8 cellular contexts compared by ENCODE assay signal in genomic region chr7:67000601-67001258, GRCh38. TPM values are rescaled to one million over a fixed set of nuclear protein-coding genes. Genes with fewer than 3 reads are reported as not detected.
DNase-seq lines count a peak whose midpoint lies in the region; TF ChIP-seq lines count a peak whose summit lies in the region.
"Not testable (repeated sequence)": the region's sequence is repeated elsewhere in the genome, so short reads cannot be mapped to it uniquely, and the experiment has no call there.

No MANE protein-coding gene starts in this region.

- peak; percentile 14 for TF ChIP-seq CTCF in GM06990 (IDR thresholded peaks at IDR 0.05; ENCODE audit: insufficient read depth, low read length, poor library complexity, severe bottlenecking)
- peak; percentile 31; the same call in 1 of the 2 replicates for TF ChIP-seq CTCF in LNCaP clone FGC (IDR thresholded peaks at IDR 0.05; ENCODE audit: control insufficient read depth, extremely low read depth, insufficient read depth)
- peak; percentile 54 for TF ChIP-seq CTCF in endothelial cell (IDR thresholded peaks at IDR 0.05; ENCODE audit: unreplicated experiment)
- peak; percentile 9 for TF ChIP-seq CTCF in kidney epithelial cell (IDR thresholded peaks at IDR 0.05; ENCODE audit: insufficient read depth, low read length, poor library complexity, severe bottlenecking)

- not testable (repeated sequence) for H3K36me3 ChIP-seq in GM06990 (ENCODE audit: control insufficient read depth, insufficient read depth, low read length); kidney epithelial cell (ENCODE audit: control insufficient read depth, insufficient read depth, low read length)

- H3K36me3 Mint-ChIP-seq in endothelial cell (ENCODE audit: low read depth, unreplicated experiment) = peaks cover 10% of the 10 kb centered on the region

- DNase-seq in AML-193 (lab: John Stamatoyannopoulos, UW) (peak; percentile 11 to 21), OCI-M1 (lab: John Stamatoyannopoulos, UW) (peak; percentile 62), pons (ENCODE audit: low spot score) (peak; percentile 37)
- not testable (repeated sequence) for DNase-seq in GM06990 (ENCODE audit: extremely low read depth, insufficient read length); LNCaP clone FGC (ENCODE audit: low read depth); endothelial cell (ENCODE audit: low spot score); kidney epithelial cell (ENCODE audit: low read depth)
- peak; percentile 37 for DNase-seq in activated effector memory CD4-positive, alpha-beta T cell treated with anti-CD3 and anti-CD28 coated beads, Interleukin-2, amount 50 U/mL, for 16 hours

- not testable (repeated sequence) for H3K4me3 Mint-ChIP-seq in endothelial cell (ENCODE audit: unreplicated experiment)

- H3K4me3 ChIP-seq in GM06990 (replicated peaks; ENCODE audit: low read depth, low read length); LNCaP clone FGC (ENCODE audit: low read depth, low read length); kidney epithelial cell (ENCODE audit: low read depth, low read length): not testable (repeated sequence)

- not testable (repeated sequence) for H3K9me3 Mint-ChIP-seq in endothelial cell (ENCODE audit: unreplicated experiment)

- not testable (repeated sequence) for H3K4me1 Mint-ChIP-seq in endothelial cell (ENCODE audit: unreplicated experiment)

- not testable (repeated sequence) for H3K27ac Mint-ChIP-seq in endothelial cell (ENCODE audit: unreplicated experiment)

- not testable (repeated sequence) for H3K27me3 Mint-ChIP-seq in endothelial cell (ENCODE audit: unreplicated experiment)

- H3K27me3 ChIP-seq in GM06990 (replicated peaks; ENCODE audit: control insufficient read depth, insufficient read depth, low read length); kidney epithelial cell (ENCODE audit: control insufficient read depth, insufficient read depth, low read length): not testable (repeated sequence)

RNA-seq across cellular contexts. Expression of gene TYW1, which starts 4.1 kb away (rescaled TPM):
- total RNA-seq in endothelial cell (ENCODE audit: unreplicated experiment) (12.8 TPM), kidney epithelial cell (12.7 and 19.0 TPM in 2 replicates)

RNA-seq across cellular contexts. Expression of gene SBDS, which starts 5.3 kb away (rescaled TPM):
- total RNA-seq in endothelial cell (ENCODE audit: unreplicated experiment) = 53.5 TPM
- total RNA-seq in kidney epithelial cell = 102 and 109 TPM in 2 replicates
